ENCODE assay signal across 24 cellular contexts in the genomic region with DNA sequence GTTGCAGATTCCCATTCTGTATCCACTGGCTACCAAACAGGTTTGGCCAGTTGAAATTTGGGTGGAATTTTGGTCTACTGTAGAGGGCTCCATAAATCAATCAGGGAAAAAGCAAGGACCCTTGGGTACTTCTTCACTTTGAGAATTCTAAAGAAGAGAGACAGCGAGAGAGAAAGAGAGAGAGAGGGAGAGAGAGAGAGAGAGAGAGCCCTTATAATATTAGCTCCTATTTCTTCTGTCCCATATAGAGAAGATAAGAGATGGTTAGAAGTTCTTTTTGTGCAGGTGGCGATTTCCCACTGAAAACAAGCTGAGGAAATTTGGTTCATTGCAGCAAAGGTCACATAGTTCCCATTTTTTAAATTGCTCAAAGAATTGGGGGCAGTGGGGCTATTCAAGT.
"Had no signal": no experiment of that assay in that cellular context is flagged by ENCODE, and none has a peak within 500 bp of the region (broad histone marks: within the 10 kb centered on the region; RNA-seq: fewer than 3 reads in every experiment).

No MANE protein-coding gene starts in this region.

- H3K9me3 ChIP-seq: SK-N-SH had no signal

- H3K9me3 Mint-ChIP-seq: T-helper 1 cell treated with Interleukin-12 subunit alpha and Interleukin-12 subunit beta and Interleukin-4 antibody, amounts not matched to agents 30 μg/mL and 1 μg/mL, for 36 hours had no signal

- DNase-seq: Kasumi-1, KBM-7, NCI-H1092, NCI-H1105 treated with DMSO at 0.1 percent for 48 hours, NCI-H1417 treated with DMSO at 0.1 percent for 48 hours, NCI-H146, NCI-H1694 treated with DMSO at 0.1 percent for 48 hours, NCI-H1930, NCI-H2081, NCI-H2171, NCI-H226, NCI-H446, NCI-H510A, NCI-H524 treated with DMSO at 0.1 percent for 48 hours, NCI-H69, NCI-H774, PC-3, SHP77, SK-N-SH, SW 1271, T-cell had no signal

- ATAC-seq: Panc1, PC-3, T-cell had no signal

- H3K4me1 Mint-ChIP-seq: T-cell had no signal

- H3K36me3 Mint-ChIP-seq: T-cell had no signal

- H3K27ac ChIP-seq: RWPE1 had no signal

- H3K4me3 Mint-ChIP-seq: T-cell; T-helper 1 cell treated with Interleukin-12 subunit alpha and Interleukin-12 subunit beta and Interleukin-4 antibody, amounts not matched to agents 30 μg/mL and 1 μg/mL, for 36 hours had no signal

- H3K27ac Mint-ChIP-seq: T-cell; T-helper 1 cell treated with Interleukin-12 subunit alpha and Interleukin-12 subunit beta and Interleukin-4 antibody, amounts not matched to agents 30 μg/mL and 1 μg/mL, for 36 hours had no signal
